In the genomic region with DNA sequence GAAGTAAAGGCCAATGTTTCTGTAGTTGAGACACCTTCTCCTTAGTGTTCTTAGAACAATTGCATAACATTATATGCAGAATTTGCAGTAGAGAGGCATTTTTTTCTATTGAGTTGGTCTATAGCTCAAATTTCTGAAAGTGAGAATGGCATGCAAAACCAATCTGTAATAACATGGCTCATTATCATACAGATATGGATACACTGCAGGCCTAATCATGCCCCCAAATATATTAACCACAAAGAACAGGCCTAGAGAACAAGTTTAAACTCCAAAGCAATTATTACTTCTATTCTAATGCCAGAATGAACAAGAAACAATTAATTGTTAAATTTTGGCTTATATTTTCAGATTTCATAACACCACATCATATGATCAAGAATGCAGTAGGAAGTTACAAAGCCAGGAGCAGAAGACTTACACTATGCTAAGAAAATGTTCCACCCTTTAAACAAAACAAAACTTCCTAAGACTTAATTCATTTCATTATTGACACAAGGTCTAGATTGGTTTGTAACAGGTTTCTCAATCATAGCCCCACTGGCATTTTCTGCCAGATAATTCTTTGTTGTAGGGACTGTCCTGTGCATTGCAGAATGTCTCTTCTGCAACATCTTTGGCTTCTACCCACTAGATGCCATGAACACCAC, we compare ENCODE assay signal across 22 cellular contexts. TPM values are rescaled to one million over a fixed set of nuclear protein-coding genes. Genes with fewer than 3 reads are reported as not detected.
"Had no signal": no experiment of that assay in that cellular context is flagged by ENCODE, and none has a peak within 500 bp of the region (broad histone marks: within the 10 kb centered on the region; RNA-seq: fewer than 3 reads in every experiment).

No MANE protein-coding gene starts in this region.

- DNase-seq: activated CD4-positive, alpha-beta T cell treated with anti-CD3 and anti-CD28 coated beads for 4 hours; activated CD4-positive, alpha-beta T cell treated with anti-CD3 and anti-CD28 coated beads, Interleukin-2, amount 50 U/mL, for 48 hours; activated CD4-positive, CD25-positive, alpha-beta regulatory T cell; activated CD8-positive, alpha-beta memory T cell treated with anti-CD3 and anti-CD28 coated beads, Interleukin-2, amount 50 U/mL, for 48 hours; activated naive CD4-positive, alpha-beta T cell treated with Interleukin-2 at 50 U/mL for 16 hours; activated naive CD8-positive, alpha-beta T cell treated with anti-CD3 and anti-CD28 coated beads for 36 hours; activated T-cell treated with anti-CD3 and anti-CD28 coated beads, Interleukin-2, amount 50 U/mL, for 4 hours; amniotic stem cell; foreskin melanocyte; immature natural killer cell; kidney glomerular epithelial cell; left ventricle myocardium superior; nephron progenitor cell; sigmoid colon; spleen; stimulated activated CD4-positive, alpha-beta T cell treated with anti-CD3 and anti-CD28 coated beads, Interleukin-4, amount 100 ng/mL, for 24 hours; stimulated activated naive CD4-positive, alpha-beta T cell treated with Interleukin-2 at 50 U/mL for 16 hours; SW 1271; T-helper 17 cell had no signal

- H3K9me3 ChIP-seq: sigmoid colon, thoracic aorta, vagina had no signal

- H3K27ac ChIP-seq: cardiac muscle cell, sigmoid colon, spleen, thoracic aorta, vagina had no signal

- ATAC-seq: activated T-cell treated with anti-CD3 and anti-CD28 coated beads, Interleukin-2, amount 50 U/mL, for 4 hours; left ventricle myocardium superior; T-helper 17 cell had no signal

- H3K36me3 ChIP-seq: thoracic aorta had no signal

- H3K27me3 ChIP-seq: cardiac muscle cell, sigmoid colon, spleen, vagina had no signal

- H3K4me3 ChIP-seq: cardiac muscle cell, sigmoid colon, spleen, thoracic aorta, vagina had no signal

RNA-seq across cellular contexts. Expression of a gene that starts 26.9 kb away (rescaled TPM):
- polyA plus RNA-seq: immature natural killer cell had no signal
